ENCODE assay signal across 22 cellular contexts in genomic region chr12:15995801-15996200, GRCh38.
DNase-seq lines count a peak whose midpoint lies in the region; ATAC-seq and TF ChIP-seq lines count a peak whose summit lies in the region.
"Had no signal": no experiment of that assay in that cellular context is flagged by ENCODE, and none has a peak within 500 bp of the region (broad histone marks: within the 10 kb centered on the region; RNA-seq: fewer than 3 reads in every experiment).

No MANE protein-coding gene starts in this region.

- H3K27me3 ChIP-seq in heart right ventricle (no peaks in the 10 kb centered on the region), hepatocyte (no peaks in the 10 kb centered on the region), trophoblast cell (ENCODE audit: insufficient read depth, low read length) (no peaks in the 10 kb centered on the region)
- H3K27me3 ChIP-seq: BE2C, BLaER1 had no signal

- H4K91ac ChIP-seq in trophoblast cell (ENCODE audit: low read depth, low read length) = no peak overlapping the region

- H3K9me3 ChIP-seq in heart right ventricle (no peaks in the 10 kb centered on the region), hepatocyte (ENCODE audit: low read depth) (no peaks in the 10 kb centered on the region), trophoblast cell (ENCODE audit: insufficient read depth, low read depth, low read length) (no peaks in the 10 kb centered on the region)
- H3K9me3 ChIP-seq: BE2C, BLaER1 had no signal

- H3K18ac ChIP-seq in trophoblast cell (ENCODE audit: low read length) = no peak overlapping the region

- TF ChIP-seq CTCF in heart right ventricle (IDR thresholded peaks at IDR 0.05) (no peak), hepatocyte (IDR thresholded peaks at IDR 0.05; ENCODE audit: poor library complexity) (no peak)

- H4K12ac ChIP-seq in trophoblast cell (ENCODE audit: low read depth, low read length) = no peak overlapping the region

- H3K36me3 ChIP-seq in heart right ventricle = peaks cover 0 to 10% (median 0%) of the 10 kb centered on the region in 9 donors
- H3K36me3 ChIP-seq in hepatocyte (replicated peaks; ENCODE audit: insufficient read depth, low read depth) = no peaks in the 10 kb centered on the region
- no peaks in the 10 kb centered on the region for H3K36me3 ChIP-seq in trophoblast cell (ENCODE audit: control insufficient read depth in 1 of 2, insufficient read depth in 2 of 2, low read length in 2 of 2)
- H3K36me3 ChIP-seq: BE2C had no signal

- no peak overlapping the region for H3K23ac ChIP-seq in trophoblast cell (ENCODE audit: low read length)

- H4K8ac ChIP-seq in trophoblast cell (ENCODE audit: low read depth, low read length) = no peak overlapping the region

- 93 to 94% methylated on average over 4 of the region's 4 CpGs for WGBS in heart right ventricle, 2 donors
- 94% methylated on average over 4 of the region's 4 CpGs for WGBS in hepatocyte (ENCODE audit: low lambda C conversion rate, missing lambda C conversion rate)
- WGBS in trophoblast cell (ENCODE audit: extremely low coverage, insufficient coverage, insufficient read length) = no CpG with 5 or more reads among the region's 4 CpGs

- H3K4me1 ChIP-seq in heart right ventricle (peaks cover 0 to 13% (median 3%) of the 10 kb centered on the region in 9 donors), hepatocyte (ENCODE audit: insufficient read depth) (peaks cover 6% of the 10 kb centered on the region), trophoblast cell (ENCODE audit: control insufficient read depth in 1 of 2, insufficient read depth in 2 of 2, low read length in 2 of 2) (no peaks in the 10 kb centered on the region)
- H3K4me1 ChIP-seq: BE2C, BLaER1 had no signal

- H3K4me2 ChIP-seq in hepatocyte (no peak overlapping the region), trophoblast cell (ENCODE audit: low read length) (no peak overlapping the region)
- H3K4me2 ChIP-seq: BLaER1 had no signal

- H3K14ac ChIP-seq in trophoblast cell (ENCODE audit: low read length) = no peak overlapping the region

- no peak overlapping the region for H3K4ac ChIP-seq in trophoblast cell (ENCODE audit: low read depth, low read length)

- no peak overlapping the region for H2AK5ac ChIP-seq in trophoblast cell (ENCODE audit: low read length)

- H3K9me2 ChIP-seq in hepatocyte (replicated peaks; ENCODE audit: insufficient read depth) = no peaks in the 10 kb centered on the region

- H2AFZ ChIP-seq in hepatocyte (no peak overlapping the region), trophoblast cell (ENCODE audit: insufficient read depth, low read length, poor library complexity) (no peak overlapping the region)

- H2BK5ac ChIP-seq in trophoblast cell (ENCODE audit: low read depth, low read length, poor library complexity) = no peak overlapping the region

- no peak overlapping the region for H3K9ac ChIP-seq in trophoblast cell (ENCODE audit: low read length)
- H3K9ac ChIP-seq: BLaER1 had no signal

- H3K27ac ChIP-seq in heart right ventricle (no peak overlapping the region), hepatocyte (peak overlapping the region; percentile 25), trophoblast cell (ENCODE audit: low read depth, low read length) (no peak overlapping the region)
- H3K27ac ChIP-seq: BLaER1 had no signal

- H4K20me1 ChIP-seq in hepatocyte (ENCODE audit: insufficient read depth, poor library complexity, severe bottlenecking) = no peaks in the 10 kb centered on the region
- H4K20me1 ChIP-seq: BLaER1 had no signal

- H3K79me1 ChIP-seq in trophoblast cell (ENCODE audit: low read length) = no peaks in the 10 kb centered on the region

- intact Hi-C loops in heart right ventricle (cut with DNase I) (no loop called here), Right ventricle myocardium inferior (cut with DNase I) (no loop called here), head of caudate nucleus (cut with DNase I) (no loop called here)

- H3K79me2 ChIP-seq in hepatocyte = no peaks in the 10 kb centered on the region
- H3K79me2 ChIP-seq in trophoblast cell (ENCODE audit: control insufficient read depth, insufficient read depth, low read length, poor library complexity) = no peaks in the 10 kb centered on the region

- no peak overlapping the region for H2BK120ac ChIP-seq in trophoblast cell (ENCODE audit: insufficient read depth, low read length, poor library complexity)

- DNase-seq in heart right ventricle (no peak), Right ventricle myocardium inferior (ENCODE audit: missing footprints) (no peak), head of caudate nucleus (peak in 32 of 42 donors; percentile 14 to 84 (median 48)), hepatocyte (ENCODE audit: low spot score) (no peak), left lobe of liver (ENCODE audit: low spot score) (no peak), trophoblast cell (no peak), HK-2 (ENCODE audit: unreplicated experiment) (no peak)
- DNase-seq: 8988T; C1 segment of cervical spinal cord; CD4-positive, alpha-beta memory T cell; CD4-positive, CD25-positive, alpha-beta regulatory T cell; CD8-positive, alpha-beta memory T cell; COR-L47; DMS 273 treated with DMSO at 0.1 percent for 48 hours; DMS153; DMS79; DND-41; GDM1 had no signal

- no peak overlapping the region for H2BK12ac ChIP-seq in trophoblast cell (ENCODE audit: low read length)

- H3K4me3 ChIP-seq in heart right ventricle (no peak overlapping the region), hepatocyte (no peak overlapping the region), trophoblast cell (ENCODE audit: low read depth, low read length) (no peak overlapping the region)
- H3K4me3 ChIP-seq: BLaER1, GM12878 had no signal

- ATAC-seq in heart right ventricle (peak in 5 of 8 donors; percentile 8 to 29 (median 24)), Right ventricle myocardium inferior (no peak), left lobe of liver (peak; percentile 20), GM21825 (IDR thresholded peaks at IDR 0.05; ENCODE audit: unreplicated experiment) (no peak)

Comparison
In these comparisons a context has a peak if more than half of its experiments do, and no peak if none do; other contexts are left out.
1. ATAC-seq: peak in heart right ventricle (5 of 8) and left lobe of liver (single experiment); none in Right ventricle myocardium inferior (single experiment) and GM21825 (single experiment).
2. DNase-seq: peak in head of caudate nucleus (32 of 42); none in heart right ventricle (0 of 2), Right ventricle myocardium inferior (single experiment), hepatocyte (single experiment), left lobe of liver (single experiment), trophoblast cell (0 of 2) and HK-2 (single experiment).